ENCODE assay signal across 22 cellular contexts in genomic region chr9:102796244-102796643, GRCh38.
"Had no signal": no experiment of that assay in that cellular context is flagged by ENCODE, and none has a peak within 500 bp of the region (broad histone marks: within the 10 kb centered on the region; RNA-seq: fewer than 3 reads in every experiment).

No MANE protein-coding gene starts in this region.

- DNase-seq: dermis blood vessel endothelial cell; effector CD4-positive, alpha-beta T cell; endodermal cell; erythroblast; foreskin keratinocyte; head of caudate nucleus; kidney; left colon; left ventricle myocardium superior; mesenchymal stem cell; midbrain; nucleus accumbens; ovary; sigmoid colon; stimulated activated naive CD4-positive, alpha-beta T cell; stomach; trophoblast cell had no signal

- H3K4me2 ChIP-seq: hepatocyte, neural progenitor cell had no signal

- H3K9ac ChIP-seq: neural progenitor cell had no signal

- H3K27me3 ChIP-seq: foreskin keratinocyte, hepatocyte, neural progenitor cell, ovary, right atrium auricular region, sigmoid colon, stomach had no signal

- H3K9me3 ChIP-seq: ovary, right atrium auricular region, sigmoid colon, stomach had no signal

- H3K36me3 ChIP-seq: neural progenitor cell, ovary, right atrium auricular region, sigmoid colon, stomach had no signal

- H3K27ac ChIP-seq: foreskin keratinocyte, hepatocyte, neural progenitor cell, ovary, right atrium auricular region, sigmoid colon, skin epidermis, stomach had no signal

- H3K4me3 ChIP-seq: hepatocyte, lung, neural progenitor cell, ovary, right atrium auricular region, sigmoid colon, skin epidermis, stomach had no signal

- H3K4me1 ChIP-seq: foreskin keratinocyte, neural progenitor cell, right atrium auricular region, sigmoid colon, stomach had no signal
